In the genomic region with DNA sequence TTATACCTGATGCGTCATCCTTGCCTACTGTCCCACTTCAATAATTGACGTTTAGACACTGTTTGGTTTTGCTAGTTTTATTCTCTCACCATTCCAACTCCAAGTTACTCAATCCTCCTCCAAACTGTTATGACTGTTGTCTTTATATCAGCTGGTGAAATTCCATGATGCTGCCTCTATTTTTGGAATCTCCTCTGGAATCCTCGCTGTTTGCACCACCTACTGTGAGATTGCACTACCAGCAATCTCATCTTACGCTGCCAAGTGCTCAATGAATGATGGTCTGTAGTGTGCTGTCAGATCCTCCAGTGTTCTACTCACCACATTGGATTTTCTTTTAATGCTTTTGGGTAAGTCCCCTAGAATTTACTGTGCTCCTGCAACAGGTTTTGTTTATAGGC, we compare ENCODE assay signal across 12 cellular contexts. TPM values are rescaled to one million over a fixed set of nuclear protein-coding genes. Genes with fewer than 3 reads are reported as not detected.
DNase-seq lines count a peak whose midpoint lies in the region; ATAC-seq and TF ChIP-seq lines count a peak whose summit lies in the region.
"Had no signal": no experiment of that assay in that cellular context is flagged by ENCODE, and none has a peak within 500 bp of the region (broad histone marks: within the 10 kb centered on the region; RNA-seq: fewer than 3 reads in every experiment).

No MANE protein-coding gene starts in this region.

- H3K4me1 ChIP-seq in SJCRH30 (no peaks in the 10 kb centered on the region; the same call in 1 of the 2 replicates), psoas muscle (peaks cover 7% of the 10 kb centered on the region)
- H3K4me1 ChIP-seq: left lung had no signal

- POLR2A ChIA-PET in activated CD4-positive, alpha-beta T cell treated with anti-CD3 and anti-CD28 coated beads, Interleukin-2, amount 10 ng/mL, durations not matched to agents 7 days and 5 days (lab: Charles Lee): no interaction called here

- H3K27me3 ChIP-seq in SJCRH30: no peaks in the 10 kb centered on the region
- no peaks in the 10 kb centered on the region for H3K27me3 ChIP-seq in psoas muscle (ENCODE audit: insufficient read depth in 3 of 3, low read length in 2 of 3)
- H3K27me3 ChIP-seq: left lung had no signal

- ATAC-seq in psoas muscle (peak; percentile 79 to 94 (median 92)), HG02870 (IDR thresholded peaks at IDR 0.05; ENCODE audit: unreplicated experiment) (no peak)
- ATAC-seq: left lung had no signal

- H3K9me3 ChIP-seq in SJCRH30 (replicated peaks): no peaks in the 10 kb centered on the region
- H3K9me3 ChIP-seq in psoas muscle: no peaks in the 10 kb centered on the region
- H3K9me3 ChIP-seq: left lung had no signal

- no peak overlapping the region for H3K27ac Mint-ChIP-seq in activated CD4-positive, alpha-beta T cell treated with anti-CD3 and anti-CD28 coated beads, Interleukin-2, amount 10 ng/mL, durations not matched to agents 7 days and 5 days

- whole genome bisulfite sequencing in psoas muscle, 3 donors: 40 to 46% (median 41%) methylated on average over 4 of the region's 4 CpGs

- no peaks in the 10 kb centered on the region for H3K36me3 Mint-ChIP-seq in activated CD4-positive, alpha-beta T cell treated with anti-CD3 and anti-CD28 coated beads, Interleukin-2, amount 10 ng/mL, durations not matched to agents 7 days and 5 days (ENCODE audit: low read depth)

- H3K9me3 Mint-ChIP-seq in activated CD4-positive, alpha-beta T cell treated with anti-CD3 and anti-CD28 coated beads, Interleukin-2, amount 10 ng/mL, durations not matched to agents 7 days and 5 days: no peaks in the 10 kb centered on the region

- no peaks in the 10 kb centered on the region for H3K27me3 Mint-ChIP-seq in activated CD4-positive, alpha-beta T cell treated with anti-CD3 and anti-CD28 coated beads, Interleukin-2, amount 10 ng/mL, durations not matched to agents 7 days and 5 days

- H3K27ac ChIP-seq in SJCRH30 (no peak overlapping the region), psoas muscle (no peak overlapping the region)
- H3K27ac ChIP-seq: left lung had no signal

- no peaks in the 10 kb centered on the region for H3K36me3 ChIP-seq in SJCRH30
- no peaks in the 10 kb centered on the region for H3K36me3 ChIP-seq in psoas muscle (ENCODE audit: insufficient read depth in 1 of 2, low read depth in 1 of 2)
- H3K36me3 ChIP-seq: left lung had no signal

- TF ChIP-seq CTCF in foreskin fibroblast (IDR thresholded peaks at IDR 0.05; ENCODE audit: low read depth, low read length): no peak
- no peak for TF ChIP-seq CTCF in psoas muscle (IDR thresholded peaks at IDR 0.05)

- H3K4me1 Mint-ChIP-seq in activated CD4-positive, alpha-beta T cell treated with anti-CD3 and anti-CD28 coated beads, Interleukin-2, amount 10 ng/mL, durations not matched to agents 7 days and 5 days: no peaks in the 10 kb centered on the region

- H3K4me3 Mint-ChIP-seq in activated CD4-positive, alpha-beta T cell treated with anti-CD3 and anti-CD28 coated beads, Interleukin-2, amount 10 ng/mL, durations not matched to agents 7 days and 5 days: no peak overlapping the region

- DNase-seq in GM03348 (ENCODE audit: low spot score) (peak; percentile 70), SJCRH30 (peak; percentile 6 to 34), foreskin fibroblast (peak; percentile 62 to 66), psoas muscle (no peak), NOMO-1 treated with dmso at 0.1 percent for 144 hours (lab: John Stamatoyannopoulos, UW; ENCODE audit: unreplicated experiment) (no peak)
- DNase-seq in activated CD4-positive, alpha-beta T cell treated with anti-CD3 and anti-CD28 coated beads, Interleukin-2, amount 10 ng/mL, durations not matched to agents 7 days and 5 days: no peak
- DNase-seq in activated CD4-positive, alpha-beta T cell treated with anti-CD3 and anti-CD28 coated beads for 4 hours: no peak
- DNase-seq: DMS153, left lung, NCI-H1092 treated with DMSO at 0.1 percent for 48 hours had no signal

- intact Hi-C loops in psoas muscle (cut with DNase I): no loop called here

- H3K4me3 ChIP-seq in SJCRH30 (no peak overlapping the region), foreskin fibroblast (ENCODE audit: low read depth in 1 of 2, low read length in 2 of 2) (no peak overlapping the region), psoas muscle (no peak overlapping the region)
- H3K4me3 ChIP-seq: left lung had no signal

- CTCF ChIA-PET in activated CD4-positive, alpha-beta T cell treated with anti-CD3 and anti-CD28 coated beads, Interleukin-2, amount 10 ng/mL, durations not matched to agents 7 days and 5 days (lab: Charles Lee): no interaction called here

RNA-seq across cellular contexts. Expression of gene PCDH18, which starts 13.2 kb away (rescaled TPM):
- total RNA-seq in SJCRH30 (2014; rRNA removed; shearing (Covaris generic)): 14.6 and 16.3 TPM in 2 replicates
- total RNA-seq in psoas muscle: 1 to 10 TPM; 2.8 to 8.8 (median 5.2) TPM
- 1 to 10 TPM in 2 of 3 donors, under 1 TPM in 1; 0.92 to 2.3 (median 2.3) TPM for polyA plus RNA-seq in psoas muscle
- total RNA-seq in activated CD4-positive, alpha-beta T cell treated with anti-CD3 and anti-CD28 coated beads, Interleukin-2, amount 10 ng/mL, durations not matched to agents 7 days and 5 days: under 1 TPM in 1 of 2 experiments, not detected in 1; 0.06 TPM
- total RNA-seq: OCI-LY7 had no signal

Comparison
In these comparisons a context has a peak if more than half of its experiments do, and no peak if none do; other contexts are left out.
1. DNase-seq: peak in GM03348 (single experiment), SJCRH30 (2 of 2) and foreskin fibroblast (2 of 2); none in psoas muscle (0 of 2), activated CD4-positive, alpha-beta T cell treated with anti-CD3 and anti-CD28 coated beads, Interleukin-2, amount 10 ng/mL, durations not matched to agents 7 days and 5 days (single experiment), NOMO-1 treated with dmso at 0.1 percent for 144 hours (single experiment) and activated CD4-positive, alpha-beta T cell treated with anti-CD3 and anti-CD28 coated beads for 4 hours (0 of 2).